14 cellular contexts compared by ENCODE assay signal in the genomic region with DNA sequence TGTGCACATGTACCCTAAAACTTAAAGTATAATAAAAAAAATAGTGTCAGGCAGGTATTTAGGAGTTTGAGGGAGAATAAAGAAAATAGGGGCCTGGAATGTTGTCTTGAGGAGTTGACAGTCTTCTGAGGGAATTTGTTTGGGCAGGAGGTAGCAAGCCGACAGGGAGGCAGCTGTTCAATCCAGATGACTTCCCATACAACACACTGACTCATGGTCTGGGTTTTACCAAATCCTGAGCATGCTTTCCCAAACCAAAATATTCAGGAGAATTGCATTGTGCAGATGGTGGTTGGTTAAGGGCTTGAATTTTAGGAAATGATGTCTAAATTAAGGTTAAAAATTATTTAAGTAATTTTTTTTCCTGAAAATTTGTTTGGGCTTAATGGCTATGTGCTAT.
DNase-seq lines count a peak whose midpoint lies in the region; ATAC-seq and TF ChIP-seq lines count a peak whose summit lies in the region.
"Had no signal": no experiment of that assay in that cellular context is flagged by ENCODE, and none has a peak within 500 bp of the region (broad histone marks: within the 10 kb centered on the region; RNA-seq: fewer than 3 reads in every experiment).

No MANE protein-coding gene starts in this region.

- H3K36me3 Mint-ChIP-seq in T-helper 1 cell treated with Interleukin-12 subunit alpha and Interleukin-12 subunit beta and Interleukin-4 antibody, amounts not matched to agents 30 μg/mL and 1 μg/mL, for 36 hours (ENCODE audit: low read depth): peaks cover 5% of the 10 kb centered on the region
- H3K36me3 Mint-ChIP-seq in activated naive CD8-positive, alpha-beta T cell treated with anti-CD3 and anti-CD28 coated beads, Interleukin-2, amount 50 U/mL, for 24 hours (ENCODE audit: low read depth): peaks cover 1% of the 10 kb centered on the region
- H3K36me3 Mint-ChIP-seq in glutamatergic neuron (ENCODE audit: unreplicated experiment): no peaks in the 10 kb centered on the region

- DNase-seq in T-helper 1 cell: no peak
- peak; percentile 62 for DNase-seq in HT1080 (ENCODE audit: low read depth)
- DNase-seq in activated naive CD8-positive, alpha-beta T cell treated with anti-CD3 and anti-CD28 coated beads, Interleukin-2, amount 50 U/mL, for 24 hours: no peak
- no peak for DNase-seq in glutamatergic neuron
- no peak for DNase-seq in activated CD4-positive, CD25-positive, alpha-beta regulatory T cell treated with anti-CD3 and anti-CD28 coated beads, Interleukin-2, amount 50 U/mL, for 72 hours
- no peak for DNase-seq in GM10266 (ENCODE audit: extremely low spot score)
- DNase-seq: 8988T; activated T-cell treated with anti-CD3 and anti-CD28 coated beads, Interleukin-2, amount 50 U/mL, for 4 hours; NCI-H1105 treated with DMSO at 0.1 percent for 48 hours; NCI-H510A treated with DMSO at 0.1 percent for 48 hours; RPMI8226; upper lobe of left lung had no signal

- peaks cover 28% of the 10 kb centered on the region for H3K4me1 Mint-ChIP-seq in T-helper 1 cell treated with Interleukin-12 subunit alpha and Interleukin-12 subunit beta and Interleukin-4 antibody, amounts not matched to agents 30 μg/mL and 1 μg/mL, for 36 hours (ENCODE audit: low read depth)
- H3K4me1 Mint-ChIP-seq in activated naive CD8-positive, alpha-beta T cell treated with anti-CD3 and anti-CD28 coated beads, Interleukin-2, amount 50 U/mL, for 24 hours: peaks cover 68% of the 10 kb centered on the region
- H3K4me1 Mint-ChIP-seq in glutamatergic neuron (ENCODE audit: low read depth, unreplicated experiment): peaks cover 65% of the 10 kb centered on the region

- H3K9me3 Mint-ChIP-seq in T-helper 1 cell treated with Interleukin-12 subunit alpha and Interleukin-12 subunit beta and Interleukin-4 antibody, amounts not matched to agents 30 μg/mL and 1 μg/mL, for 36 hours: no peaks in the 10 kb centered on the region
- peaks cover 13% of the 10 kb centered on the region for H3K9me3 Mint-ChIP-seq in activated naive CD8-positive, alpha-beta T cell treated with anti-CD3 and anti-CD28 coated beads, Interleukin-2, amount 50 U/mL, for 24 hours
- H3K9me3 Mint-ChIP-seq in glutamatergic neuron (ENCODE audit: unreplicated experiment): peaks cover 6% of the 10 kb centered on the region
- H3K9me3 Mint-ChIP-seq: activated T-cell treated with anti-CD3 and anti-CD28 coated beads, Interleukin-2, amount 50 U/mL, for 4 hours had no signal

- no peaks in the 10 kb centered on the region for H3K27me3 Mint-ChIP-seq in T-helper 1 cell treated with Interleukin-12 subunit alpha and Interleukin-12 subunit beta and Interleukin-4 antibody, amounts not matched to agents 30 μg/mL and 1 μg/mL, for 36 hours (ENCODE audit: low read depth)
- H3K27me3 Mint-ChIP-seq in activated naive CD8-positive, alpha-beta T cell treated with anti-CD3 and anti-CD28 coated beads, Interleukin-2, amount 50 U/mL, for 24 hours: no peaks in the 10 kb centered on the region
- peaks cover 4% of the 10 kb centered on the region for H3K27me3 Mint-ChIP-seq in glutamatergic neuron (ENCODE audit: unreplicated experiment)

- peak overlapping the region; percentile 96 for H3K27ac Mint-ChIP-seq in T-helper 1 cell treated with Interleukin-12 subunit alpha and Interleukin-12 subunit beta and Interleukin-4 antibody, amounts not matched to agents 30 μg/mL and 1 μg/mL, for 36 hours
- peak overlapping the region; percentile 92 for H3K27ac Mint-ChIP-seq in activated naive CD8-positive, alpha-beta T cell treated with anti-CD3 and anti-CD28 coated beads, Interleukin-2, amount 50 U/mL, for 24 hours
- peak overlapping the region; percentile 83 for H3K27ac Mint-ChIP-seq in glutamatergic neuron (ENCODE audit: unreplicated experiment)

- no peak overlapping the region for H3K4me3 Mint-ChIP-seq in T-helper 1 cell treated with Interleukin-12 subunit alpha and Interleukin-12 subunit beta and Interleukin-4 antibody, amounts not matched to agents 30 μg/mL and 1 μg/mL, for 36 hours
- no peak overlapping the region for H3K4me3 Mint-ChIP-seq in activated naive CD8-positive, alpha-beta T cell treated with anti-CD3 and anti-CD28 coated beads, Interleukin-2, amount 50 U/mL, for 24 hours
- H3K4me3 Mint-ChIP-seq in glutamatergic neuron (ENCODE audit: unreplicated experiment): peak overlapping the region; percentile 23

- TF ChIP-seq CTCF in glutamatergic neuron (IDR thresholded peaks at IDR 0.05; ENCODE audit: partially characterized antibody, unreplicated experiment): no peak
- no peak for TF ChIP-seq CTCF in GM10266 (IDR thresholded peaks at IDR 0.05; ENCODE audit: control insufficient read depth, insufficient read depth, low read depth, missing control alignments)

- ATAC-seq in activated naive CD8-positive, alpha-beta T cell treated with anti-CD3 and anti-CD28 coated beads, Interleukin-2, amount 50 U/mL, for 24 hours: no peak
- no peak for ATAC-seq in HG03432 (IDR thresholded peaks at IDR 0.05; ENCODE audit: unreplicated experiment)
